In genomic region chr2:160377204-160377995, GRCh38 we compare ENCODE assay signal across 3 cellular contexts.
TF ChIP-seq lines count a peak whose summit lies in the region.

No MANE protein-coding gene starts in this region.

TF ChIP-seq in SK-N-SH, 30 proteins besides CTCF, POLR2A, EP300 and RAD21 (continued from another document):
- TF ChIP-seq ZBTB33 (IDR thresholded peaks at IDR 0.05; ENCODE audit: borderline replicate concordance, low read depth) (no peak), PBX3 (IDR thresholded peaks at IDR 0.05) (no peak), ELF1 (IDR thresholded peaks at IDR 0.05) (no peak), CHD2 (IDR thresholded peaks at IDR 0.05; ENCODE audit: low read length, partially characterized antibody) (no peak), EZH2phosphoT487 (IDR thresholded peaks at IDR 0.05; ENCODE audit: borderline replicate concordance, low read depth) (no peak), JUND (IDR thresholded peaks at IDR 0.05) (no peak), MXI1 (IDR thresholded peaks at IDR 0.05; ENCODE audit: low read depth, low read length) (no peak), GATA2 (CRISPR knock-in tag; IDR thresholded peaks at IDR 0.05) (no peak), POLR2AphosphoS5 (IDR thresholded peaks at IDR 0.05; ENCODE audit: low read depth, low read length) (no peak), FOSL2 (IDR thresholded peaks at IDR 0.05; ENCODE audit: borderline replicate concordance, low read depth) (no peak), TAF1 (IDR thresholded peaks at IDR 0.05; ENCODE audit: borderline replicate concordance, low read depth, low read length) (no peak), RCOR1 (IDR thresholded peaks at IDR 0.05; ENCODE audit: low read length) (no peak), RFX5 (IDR thresholded peaks at IDR 0.05; ENCODE audit: low read length) (no peak), USF1 (IDR thresholded peaks at IDR 0.05; ENCODE audit: borderline replicate concordance, low read depth) (no peak), GABPA (IDR thresholded peaks at IDR 0.05; ENCODE audit: low read depth) (no peak), TCF12 (IDR thresholded peaks at IDR 0.05) (no peak)

TF ChIP-seq in SK-N-SH treated with all-trans-retinoic acid at 6 μM for 48 hours, 23 proteins besides CTCF, POLR2A, EP300 and RAD21:
- TF ChIP-seq TSHZ2 (CRISPR knock-in tag; IDR thresholded peaks at IDR 0.05), result no peak
- TF ChIP-seq ARNTL (CRISPR knock-in tag; IDR thresholded peaks at IDR 0.05; ENCODE audit: borderline replicate concordance, low read depth), result no peak
- no peak for TF ChIP-seq PPARA (CRISPR knock-in tag; IDR thresholded peaks at IDR 0.05; ENCODE audit: borderline replicate concordance)
- no peak for TF ChIP-seq ZNF8 (CRISPR knock-in tag; IDR thresholded peaks at IDR 0.05)
- no peak for TF ChIP-seq GLIS3 (CRISPR knock-in tag; IDR thresholded peaks at IDR 0.05)
- TF ChIP-seq TCF4 (CRISPR knock-in tag; IDR thresholded peaks at IDR 0.05; ENCODE audit: borderline replicate concordance), result no peak
- TF ChIP-seq BACH2 (CRISPR knock-in tag; IDR thresholded peaks at IDR 0.05; ENCODE audit: borderline replicate concordance), result no peak
- no peak for TF ChIP-seq CSRNP3 (CRISPR knock-in tag; IDR thresholded peaks at IDR 0.05)
TF ChIP-seq in SK-N-SH treated with all-trans-retinoic acid at 6 μM for 48 hours: peak in this region for 0.

TF ChIP-seq in K562, 482 proteins besides CTCF, POLR2A, EP300 and RAD21 (continued from another document):
- no peak for TF ChIP-seq MLX (CRISPR knock-in tag; conservative IDR thresholded peaks at IDR 0.05)
- no peak for TF ChIP-seq CTBP1 (IDR thresholded peaks at IDR 0.05; ENCODE audit: borderline replicate concordance)
- TF ChIP-seq CLOCK (CRISPR knock-in tag; IDR thresholded peaks at IDR 0.05; ENCODE audit: borderline replicate concordance), result no peak
- no peak for TF ChIP-seq ZNF324 (CRISPR knock-in tag; IDR thresholded peaks at IDR 0.05)
- TF ChIP-seq ZBTB1 (CRISPR knock-in tag; IDR thresholded peaks at IDR 0.05; ENCODE audit: borderline replicate concordance, low read depth), result no peak
- no peak for TF ChIP-seq TFAM (CRISPR knock-in tag; conservative IDR thresholded peaks at IDR 0.05)
- no peak for TF ChIP-seq BRD4 (IDR thresholded peaks at IDR 0.05)
- TF ChIP-seq SMARCE1 (IDR thresholded peaks at IDR 0.05), result no peak
- no peak for TF ChIP-seq ZNF830 (CRISPR knock-in tag; IDR thresholded peaks at IDR 0.05)
- no peak for TF ChIP-seq RB1 (IDR thresholded peaks at IDR 0.05; ENCODE audit: low read depth)
